Comparison of ENCODE assay signal across 8 cellular contexts in the genomic region with DNA sequence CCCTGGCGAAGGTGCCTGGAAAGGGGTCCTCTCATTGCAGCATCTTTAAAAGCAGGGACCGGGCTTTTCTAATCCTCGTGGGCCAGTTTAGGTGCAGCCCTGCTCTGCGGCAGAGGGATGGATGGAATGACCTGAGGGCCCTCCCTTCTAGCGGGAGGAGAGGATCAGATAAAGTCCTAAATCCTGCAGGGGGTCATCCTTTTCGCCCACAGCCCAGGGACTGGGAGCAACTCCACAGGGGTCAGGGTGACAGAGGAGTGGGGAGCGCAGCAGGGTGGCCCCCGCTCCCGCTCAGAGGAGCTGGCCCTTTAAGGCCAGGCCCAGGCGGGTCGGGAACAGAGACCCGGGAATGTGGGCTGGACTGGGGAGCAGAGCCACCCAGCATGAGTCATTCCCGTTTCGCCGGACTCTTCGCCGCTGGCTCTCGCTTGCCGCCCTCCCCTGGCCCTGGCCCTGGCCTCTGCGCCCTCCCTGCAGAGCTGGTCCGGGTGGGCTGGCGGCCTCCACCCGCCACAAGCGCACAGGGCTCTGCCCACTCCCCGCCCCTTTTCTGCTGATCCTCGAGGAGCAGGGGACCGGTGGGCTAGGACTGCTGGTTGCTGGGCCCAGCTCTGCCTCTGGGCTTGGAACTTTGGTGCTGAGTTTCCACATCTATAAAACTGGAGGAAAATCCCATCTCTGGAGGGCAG.
DNase-seq lines count a peak whose midpoint lies in the region; ATAC-seq and TF ChIP-seq lines count a peak whose summit lies in the region.

No MANE protein-coding gene starts in this region.

- CTCF ChIA-PET in activated CD8-positive, alpha-beta T cell treated with anti-CD3 and anti-CD28 coated beads for 36 hours (lab: Charles Lee): interaction anchor here (0.6 to 5.7 kb wide), 31 partner anchors 9 to 522 kb away, joined by 3 to 35 read pairs (median 4); a partner anchor contains a TSS
- CTCF ChIA-PET in activated CD8-positive, alpha-beta T cell treated with anti-CD3 and anti-CD28 coated beads, Interleukin-2, amount 10 ng/mL, durations not matched to agents 7 days and 5 days (lab: Charles Lee): interaction anchor here (0.5 to 3.3 kb wide), 25 partner anchors 22 to 548 kb away, joined by 3 to 35 read pairs (median 5); a partner anchor contains a TSS

- H3K36me3 ChIP-seq in WERI-Rb-1 (no peaks in the 10 kb centered on the region), gastroesophageal sphincter (no peaks in the 10 kb centered on the region), osteoblast (ENCODE audit: insufficient read depth, low read length) (no peaks in the 10 kb centered on the region)

- peaks cover 4% of the 10 kb centered on the region for H3K9me3 Mint-ChIP-seq in activated CD8-positive, alpha-beta T cell treated with anti-CD3 and anti-CD28 coated beads for 36 hours
- peaks cover 6% of the 10 kb centered on the region for H3K9me3 Mint-ChIP-seq in activated CD8-positive, alpha-beta T cell treated with anti-CD3 and anti-CD28 coated beads, Interleukin-2, amount 10 ng/mL, durations not matched to agents 7 days and 5 days (ENCODE audit: insufficient read depth)

- H3K4me3 Mint-ChIP-seq in activated CD8-positive, alpha-beta T cell treated with anti-CD3 and anti-CD28 coated beads for 36 hours: peak overlapping the region; percentile 81
- no peak overlapping the region for H3K4me3 Mint-ChIP-seq in activated CD8-positive, alpha-beta T cell treated with anti-CD3 and anti-CD28 coated beads, Interleukin-2, amount 10 ng/mL, durations not matched to agents 7 days and 5 days

- ATAC-seq in activated CD8-positive, alpha-beta T cell treated with anti-CD3 and anti-CD28 coated beads for 36 hours: no peak
- no peak for ATAC-seq in activated CD8-positive, alpha-beta T cell treated with anti-CD3 and anti-CD28 coated beads, Interleukin-2, amount 10 ng/mL, durations not matched to agents 7 days and 5 days
- peak; percentile 90 for ATAC-seq in gastroesophageal sphincter

- peaks cover 66% of the 10 kb centered on the region for H3K4me1 Mint-ChIP-seq in activated CD8-positive, alpha-beta T cell treated with anti-CD3 and anti-CD28 coated beads for 36 hours (ENCODE audit: low read depth)
- peaks cover 57% of the 10 kb centered on the region for H3K4me1 Mint-ChIP-seq in activated CD8-positive, alpha-beta T cell treated with anti-CD3 and anti-CD28 coated beads, Interleukin-2, amount 10 ng/mL, durations not matched to agents 7 days and 5 days (ENCODE audit: low read depth)

- TF ChIP-seq EP300 in gastroesophageal sphincter (IDR thresholded peaks at IDR 0.05): no peak

- DNase-seq in activated CD8-positive, alpha-beta T cell treated with anti-CD3 and anti-CD28 coated beads for 36 hours: no peak
- no peak for DNase-seq in activated CD8-positive, alpha-beta T cell treated with anti-CD3 and anti-CD28 coated beads, Interleukin-2, amount 10 ng/mL, durations not matched to agents 7 days and 5 days
- DNase-seq in WERI-Rb-1 (no peak), osteoblast (ENCODE audit: insufficient read length, low spot score, missing footprints) (peak; percentile 99), NCI-H2196 treated with DMSO at 0.1 percent for 48 hours (lab: John Stamatoyannopoulos, UW; ENCODE audit: unreplicated experiment) (no peak), UCSD-AML1 (lab: John Stamatoyannopoulos, UW; ENCODE audit: unreplicated experiment) (no peak)
- DNase-seq in activated CD4-positive, CD25-positive, alpha-beta regulatory T cell (lab: John Stamatoyannopoulos, UW): no peak

- no peaks in the 10 kb centered on the region for H3K27me3 Mint-ChIP-seq in activated CD8-positive, alpha-beta T cell treated with anti-CD3 and anti-CD28 coated beads for 36 hours
- no peaks in the 10 kb centered on the region for H3K27me3 Mint-ChIP-seq in activated CD8-positive, alpha-beta T cell treated with anti-CD3 and anti-CD28 coated beads, Interleukin-2, amount 10 ng/mL, durations not matched to agents 7 days and 5 days (ENCODE audit: low read depth)

- H3K4me3 ChIP-seq in WERI-Rb-1 (ENCODE audit: low read depth, low read length) (peak overlapping the region; percentile 72), gastroesophageal sphincter (peak overlapping the region; percentile 41 to 74), osteoblast (ENCODE audit: insufficient read depth, low read length) (peak overlapping the region; percentile 85)

- H3K79me2 ChIP-seq in osteoblast (ENCODE audit: insufficient read depth, low read length): no peaks in the 10 kb centered on the region

- POLR2A ChIA-PET in activated CD8-positive, alpha-beta T cell treated with anti-CD3 and anti-CD28 coated beads for 36 hours (lab: Charles Lee): interaction anchor here (0.5 to 1.4 kb wide), 4 partner anchors 50 to 339 kb away, joined by 3 to 4 read pairs (median 3); no protein-coding TSS in a partner anchor
- POLR2A ChIA-PET in activated CD8-positive, alpha-beta T cell treated with anti-CD3 and anti-CD28 coated beads, Interleukin-2, amount 10 ng/mL, durations not matched to agents 7 days and 5 days (lab: Charles Lee): interaction anchor here (0.7 to 1.0 kb wide), 2 partner anchors 272 to 1349 kb away, joined by 3 read pairs; no protein-coding TSS in a partner anchor

- H3K9me3 ChIP-seq in WERI-Rb-1 (ENCODE audit: severe bottlenecking) (no peaks in the 10 kb centered on the region), gastroesophageal sphincter (no peaks in the 10 kb centered on the region), osteoblast (ENCODE audit: low read depth, low read length) (no peaks in the 10 kb centered on the region)

- peak; percentile 18 to 51 for TF ChIP-seq POLR2A in gastroesophageal sphincter (IDR thresholded peaks at IDR 0.05)

- H2AFZ ChIP-seq in osteoblast (ENCODE audit: low read length): peak overlapping the region; percentile 87

- H4K20me1 ChIP-seq in osteoblast (ENCODE audit: insufficient read depth, low read length): no peaks in the 10 kb centered on the region

- no peak for TF ChIP-seq CTCF in activated CD8-positive, alpha-beta T cell treated with anti-CD3 and anti-CD28 coated beads for 36 hours (IDR thresholded peaks at IDR 0.05)
- TF ChIP-seq CTCF in WERI-Rb-1 (IDR thresholded peaks at IDR 0.05; ENCODE audit: low read depth, low read length): no peak
- TF ChIP-seq CTCF in gastroesophageal sphincter (IDR thresholded peaks at IDR 0.05): no peak
- no peak for TF ChIP-seq CTCF in osteoblast (IDR thresholded peaks at IDR 0.05; ENCODE audit: extremely low read depth, low read depth, low read length)

- WGBS in gastroesophageal sphincter (ENCODE audit: low coverage in 1 of 2), 2 donors: 12% methylated on average over 9 of the region's 27 CpGs; no CpG with 5 or more reads in 1 of the 2 donors

- H3K4me2 ChIP-seq in osteoblast (ENCODE audit: insufficient read depth, low read length): peak overlapping the region; percentile 99

- H3K4me1 ChIP-seq in gastroesophageal sphincter: peaks cover 0 to 44% (median 6%) of the 10 kb centered on the region in 3 donors
- H3K4me1 ChIP-seq in osteoblast (ENCODE audit: insufficient read depth, low read length): peaks cover 38% of the 10 kb centered on the region

- H3K27ac Mint-ChIP-seq in activated CD8-positive, alpha-beta T cell treated with anti-CD3 and anti-CD28 coated beads for 36 hours: no peak overlapping the region
- no peak overlapping the region for H3K27ac Mint-ChIP-seq in activated CD8-positive, alpha-beta T cell treated with anti-CD3 and anti-CD28 coated beads, Interleukin-2, amount 10 ng/mL, durations not matched to agents 7 days and 5 days

- intact Hi-C loops in activated CD8-positive, alpha-beta T cell treated with anti-CD3 and anti-CD28 coated beads for 36 hours (cut with micrococcal nuclease): loop anchor here (2.0 to 5.0 kb wide), 2 partner anchors 182 to 244 kb away; a partner anchor contains a TSS

- H3K36me3 Mint-ChIP-seq in activated CD8-positive, alpha-beta T cell treated with anti-CD3 and anti-CD28 coated beads for 36 hours (ENCODE audit: low read depth): peaks cover 3% of the 10 kb centered on the region
- H3K36me3 Mint-ChIP-seq in activated CD8-positive, alpha-beta T cell treated with anti-CD3 and anti-CD28 coated beads, Interleukin-2, amount 10 ng/mL, durations not matched to agents 7 days and 5 days (ENCODE audit: low read depth): peaks cover 14% of the 10 kb centered on the region

- H3K27ac ChIP-seq in WERI-Rb-1 (no peak overlapping the region), gastroesophageal sphincter (peak overlapping the region; percentile 79 to 94 (median 89)), osteoblast (ENCODE audit: low read depth, low read length) (peak overlapping the region; percentile 79)

- H3K27me3 ChIP-seq in WERI-Rb-1 (ENCODE audit: insufficient read depth, low read depth, severe bottlenecking) (no peaks in the 10 kb centered on the region), gastroesophageal sphincter (no peaks in the 10 kb centered on the region), osteoblast (ENCODE audit: insufficient read depth, low read length) (no peaks in the 10 kb centered on the region)
